Comparison of ENCODE assay signal across 23 cellular contexts in genomic region chr9:127207734-127208410, GRCh38.
"Had no signal": no experiment of that assay in that cellular context is flagged by ENCODE, and none has a peak within 500 bp of the region (broad histone marks: within the 10 kb centered on the region; RNA-seq: fewer than 3 reads in every experiment).

No MANE protein-coding gene starts in this region.

- H3K27ac ChIP-seq: coronary artery, esophagus muscularis mucosa, foreskin keratinocyte, gastroesophageal sphincter, neutrophil, pancreas, right atrium auricular region, testis, tibial artery had no signal

- H3K27ac Mint-ChIP-seq: mesothelial cell of epicardium; naive B cell; progenitor cell of endocrine pancreas; stimulated activated memory B cell treated with anti-CD40 and anti-IgM and Interleukin-4, amounts not matched to agents 10 μg/mL and 1 μg/mL and 100 μg/mL, for 72 hours; type B pancreatic cell had no signal

- H3K9me3 ChIP-seq: esophagus muscularis mucosa, gastroesophageal sphincter, mucosa of descending colon, neutrophil, pancreas, right atrium auricular region, testis, tibial artery had no signal

- ATAC-seq: foreskin keratinocyte; gastroesophageal sphincter; mucosa of descending colon; pancreas; sciatic nerve; stimulated activated memory B cell treated with anti-CD40 and anti-IgM and Interleukin-4, amounts not matched to agents 10 μg/mL and 1 μg/mL and 100 μg/mL, for 72 hours; stimulated activated naive CD8-positive, alpha-beta T cell treated with anti-CD3 and anti-CD28 coated beads, Interleukin-15, Interleukin-2, amounts not matched to agents 100 U/mL and 50 U/mL, for 24 hours had no signal

- H3K4me3 Mint-ChIP-seq: central memory CD8-positive, alpha-beta T cell; mesothelial cell of epicardium; naive B cell; stimulated activated memory B cell treated with anti-CD40 and anti-IgM and Interleukin-4, amounts not matched to agents 10 μg/mL and 1 μg/mL and 100 μg/mL, for 72 hours; type B pancreatic cell had no signal

- H3K27me3 ChIP-seq: esophagus muscularis mucosa, gastroesophageal sphincter, pancreas, right atrium auricular region, testis, tibial artery had no signal

- H3K4me1 Mint-ChIP-seq: central memory CD8-positive, alpha-beta T cell; naive B cell; stimulated activated memory B cell treated with anti-CD40 and anti-IgM and Interleukin-4, amounts not matched to agents 10 μg/mL and 1 μg/mL and 100 μg/mL, for 72 hours had no signal

- H3K4me3 ChIP-seq: coronary artery, esophagus muscularis mucosa, gastroesophageal sphincter, mucosa of descending colon, pancreas, right atrium auricular region, testis, tibial artery had no signal

- H3K36me3 ChIP-seq: gastroesophageal sphincter, neutrophil, pancreas, right atrium auricular region, tibial artery had no signal

- H3K36me3 Mint-ChIP-seq: mesothelial cell of epicardium, naive B cell, type B pancreatic cell had no signal

- H3K27me3 Mint-ChIP-seq: central memory CD8-positive, alpha-beta T cell; naive B cell; progenitor cell of endocrine pancreas; stimulated activated memory B cell treated with anti-CD40 and anti-IgM and Interleukin-4, amounts not matched to agents 10 μg/mL and 1 μg/mL and 100 μg/mL, for 72 hours; type B pancreatic cell had no signal

- H3K9me3 Mint-ChIP-seq: central memory CD8-positive, alpha-beta T cell; mesothelial cell of epicardium; naive B cell; stimulated activated memory B cell treated with anti-CD40 and anti-IgM and Interleukin-4, amounts not matched to agents 10 μg/mL and 1 μg/mL and 100 μg/mL, for 72 hours; type B pancreatic cell had no signal

- DNase-seq: dermis blood vessel endothelial cell; effector memory CD4-positive, alpha-beta T cell; foreskin keratinocyte; mesenchymal stem cell; mucosa of descending colon; naive B cell; stimulated activated CD4-positive, alpha-beta T cell treated with anti-CD3 and anti-CD28 coated beads, Interleukin-4, amount 100 ng/mL, for 4 hours; stimulated activated naive CD8-positive, alpha-beta T cell treated with anti-CD3 and anti-CD28 coated beads, Interleukin-15, Interleukin-2, amounts not matched to agents 100 U/mL and 50 U/mL, for 24 hours; substantia nigra; testis; tibial artery had no signal

- H3K4me1 ChIP-seq: foreskin keratinocyte, pancreas, tibial artery had no signal
